ENCODE assay signal across 9 cellular contexts in genomic region chrX:48575642-48576041, GRCh38. TPM values are rescaled to one million over a fixed set of nuclear protein-coding genes. Genes with fewer than 3 reads are reported as not detected.
A peak's percentile ranks its signal among the peaks of the same experiment; 100 is the strongest.
DNase-seq lines count a peak whose midpoint lies in the region; ATAC-seq and TF ChIP-seq lines count a peak whose summit lies in the region.
"Had no signal": no experiment of that assay in that cellular context is flagged by ENCODE, and none has a peak within 500 bp of the region (broad histone marks: within the 10 kb centered on the region; RNA-seq: fewer than 3 reads in every experiment).

No MANE protein-coding gene starts in this region.

- H3K4me1 ChIP-seq in CD4-positive, CD25-positive, alpha-beta regulatory T cell (ENCODE audit: control insufficient read depth, insufficient read depth, low read length, poor library complexity, severe bottlenecking): peaks cover 18% of the 10 kb centered on the region
- H3K4me1 ChIP-seq in ectodermal cell (ENCODE audit: control insufficient read depth, insufficient read depth, low read length): peaks cover 11% of the 10 kb centered on the region

- peak overlapping the region; percentile 88 for H3K4me3 ChIP-seq in CD4-positive, CD25-positive, alpha-beta regulatory T cell (ENCODE audit: low read depth, low read length)
- H3K4me3 ChIP-seq in NB4 (ENCODE audit: low read depth, low read length): peak overlapping the region; percentile 99
- H3K4me3 ChIP-seq in ectodermal cell (ENCODE audit: insufficient read depth, low read depth, low read length): peak overlapping the region; percentile 79

- no peak for DNase-seq in CD4-positive, CD25-positive, alpha-beta regulatory T cell
- DNase-seq in NB4 (ENCODE audit: low read depth) (no peak), neural crest cell (ENCODE audit: low read depth, low spot score) (no peak), MV-4-11 (lab: John Stamatoyannopoulos, UW) (no peak), SIG-M5 (lab: John Stamatoyannopoulos, UW) (no peak), AG08395 (ENCODE audit: low spot score) (no peak)
- DNase-seq: NCI-H2081 treated with DMSO at 0.1 percent for 48 hours had no signal

- WGBS in ectodermal cell, 2 experiments: 89 to 91% methylated on average over 13 of the region's 13 CpGs

- H3K27me3 Mint-ChIP-seq in CD4-positive, CD25-positive, alpha-beta regulatory T cell: no peaks in the 10 kb centered on the region
- no peaks in the 10 kb centered on the region for H3K27me3 Mint-ChIP-seq in neural crest cell (ENCODE audit: low read depth)

- ATAC-seq in CD4-positive, CD25-positive, alpha-beta regulatory T cell (ENCODE audit: low read depth in 2 of 2): no peak
- no peak for ATAC-seq in HG03280 (IDR thresholded peaks at IDR 0.05; ENCODE audit: unreplicated experiment)

- no peaks in the 10 kb centered on the region for H3K27me3 ChIP-seq in CD4-positive, CD25-positive, alpha-beta regulatory T cell (ENCODE audit: control insufficient read depth, insufficient read depth, low read length)
- H3K27me3 ChIP-seq in ectodermal cell (ENCODE audit: control insufficient read depth, insufficient read depth, low read length, poor library complexity, severe bottlenecking): no peaks in the 10 kb centered on the region

- peaks cover 5% of the 10 kb centered on the region for H3K36me3 Mint-ChIP-seq in CD4-positive, CD25-positive, alpha-beta regulatory T cell
- H3K36me3 Mint-ChIP-seq in neural crest cell (ENCODE audit: low read depth): peaks cover 20% of the 10 kb centered on the region

- peak overlapping the region in 3 of 4 donors; percentile 34 to 98 (median 74) for H3K4me3 Mint-ChIP-seq in CD4-positive, CD25-positive, alpha-beta regulatory T cell
- peak overlapping the region; percentile 99 for H3K4me3 Mint-ChIP-seq in neural crest cell

- no peaks in the 10 kb centered on the region for H3K9me3 ChIP-seq in CD4-positive, CD25-positive, alpha-beta regulatory T cell (ENCODE audit: control insufficient read depth in 2 of 2, low read length in 2 of 2)
- H3K9me3 ChIP-seq in ectodermal cell (ENCODE audit: control insufficient read depth, low read length): no peaks in the 10 kb centered on the region

- H3K27ac ChIP-seq in CD4-positive, CD25-positive, alpha-beta regulatory T cell (ENCODE audit: insufficient read depth, low read length, poor library complexity, severe bottlenecking): peak overlapping the region; percentile 99
- no peak overlapping the region for H3K27ac ChIP-seq in ectodermal cell (ENCODE audit: insufficient read depth, low read depth, low read length, poor library complexity, severe bottlenecking)

- H3K4me1 Mint-ChIP-seq in CD4-positive, CD25-positive, alpha-beta regulatory T cell: peaks cover 0 to 30% (median 8%) of the 10 kb centered on the region in 4 donors
- peaks cover 20% of the 10 kb centered on the region for H3K4me1 Mint-ChIP-seq in neural crest cell

- TF ChIP-seq POLR2A in NB4 (IDR thresholded peaks at IDR 0.05; ENCODE audit: extremely low read depth, insufficient read length): no peak

- H3K36me3 ChIP-seq in CD4-positive, CD25-positive, alpha-beta regulatory T cell (ENCODE audit: control insufficient read depth, insufficient read depth, low read length): peaks cover 36% of the 10 kb centered on the region
- H3K36me3 ChIP-seq in ectodermal cell (ENCODE audit: control insufficient read depth, insufficient read depth, low read length): peaks cover 27% of the 10 kb centered on the region

- peak overlapping the region in 2 of 3 donors; percentile 52 to 100 for H3K27ac Mint-ChIP-seq in CD4-positive, CD25-positive, alpha-beta regulatory T cell
- H3K27ac Mint-ChIP-seq in neural crest cell (ENCODE audit: unreplicated experiment): peak overlapping the region; percentile 91

- no peak for TF ChIP-seq CTCF in NB4 (IDR thresholded peaks at IDR 0.05; ENCODE audit: low read depth, low read length)
- TF ChIP-seq CTCF in neural crest cell (conservative IDR thresholded peaks at IDR 0.05): no peak

- H3K9me3 Mint-ChIP-seq in CD4-positive, CD25-positive, alpha-beta regulatory T cell: no peaks in the 10 kb centered on the region
- no peaks in the 10 kb centered on the region for H3K9me3 Mint-ChIP-seq in neural crest cell

RNA-seq across cellular contexts. Expression of gene RBM3, which starts 1.4 kb away (rescaled TPM):
- total RNA-seq in CD4-positive, CD25-positive, alpha-beta regulatory T cell: 309 TPM
- polyA plus RNA-seq in CD4-positive, CD25-positive, alpha-beta regulatory T cell: 100 to 1,000 TPM; 192 to 258 (median 219) TPM
- polyA plus RNA-seq in ectodermal cell (2013, experiment 1 of 4): 205 TPM
- 209 TPM for polyA plus RNA-seq in ectodermal cell (2013, experiment 2 of 4)
- 134 TPM for polyA plus RNA-seq in ectodermal cell (2013, experiment 3 of 4)
- 154 TPM for polyA plus RNA-seq in ectodermal cell (2013, experiment 4 of 4)
- 248 and 261 TPM in 2 replicates for total RNA-seq in neural crest cell

RNA-seq across cellular contexts. Expression of gene WDR13, which starts 21.6 kb away (rescaled TPM):
- total RNA-seq in CD4-positive, CD25-positive, alpha-beta regulatory T cell: 45.8 TPM
- 10 to 100 TPM; 33.4 to 53.7 (median 46.0) TPM for polyA plus RNA-seq in CD4-positive, CD25-positive, alpha-beta regulatory T cell
- 39.4 TPM for polyA plus RNA-seq in ectodermal cell (2013, experiment 1 of 4)
- polyA plus RNA-seq in ectodermal cell (2013, experiment 2 of 4): 38.4 TPM
- 47.3 TPM for polyA plus RNA-seq in ectodermal cell (2013, experiment 3 of 4)
- 58.6 TPM for polyA plus RNA-seq in ectodermal cell (2013, experiment 4 of 4)
- total RNA-seq in neural crest cell: 68.8 and 75.3 TPM in 2 replicates

RNA-seq across cellular contexts. Expression of gene TBC1D25, which starts 36.1 kb away (rescaled TPM):
- 32.5 TPM for total RNA-seq in CD4-positive, CD25-positive, alpha-beta regulatory T cell
- 10 to 100 TPM; 14.9 to 18.3 (median 16.9) TPM for polyA plus RNA-seq in CD4-positive, CD25-positive, alpha-beta regulatory T cell
- 8.9 TPM for polyA plus RNA-seq in ectodermal cell (2013, experiment 1 of 4)
- polyA plus RNA-seq in ectodermal cell (2013, experiment 2 of 4): 10.5 TPM
- 7.4 TPM for polyA plus RNA-seq in ectodermal cell (2013, experiment 3 of 4)
- 7.7 TPM for polyA plus RNA-seq in ectodermal cell (2013, experiment 4 of 4)
- 9.1 and 12.0 TPM in 2 replicates for total RNA-seq in neural crest cell

RNA-seq across cellular contexts. Expression of gene EBP, which starts 54.0 kb away (rescaled TPM):
- total RNA-seq in CD4-positive, CD25-positive, alpha-beta regulatory T cell: 56.8 TPM
- 100 to 1,000 TPM in 3 of 4 donors, 10 to 100 TPM in 1; 88.4 to 126 (median 109) TPM for polyA plus RNA-seq in CD4-positive, CD25-positive, alpha-beta regulatory T cell
- 129 TPM for polyA plus RNA-seq in ectodermal cell (2013, experiment 1 of 4)
- polyA plus RNA-seq in ectodermal cell (2013, experiment 2 of 4): 123 TPM
- polyA plus RNA-seq in ectodermal cell (2013, experiment 3 of 4): 118 TPM
- polyA plus RNA-seq in ectodermal cell (2013, experiment 4 of 4): 123 TPM
- total RNA-seq in neural crest cell: 155 and 168 TPM in 2 replicates
